ENCODE assay signal across 8 cellular contexts in the genomic region with DNA sequence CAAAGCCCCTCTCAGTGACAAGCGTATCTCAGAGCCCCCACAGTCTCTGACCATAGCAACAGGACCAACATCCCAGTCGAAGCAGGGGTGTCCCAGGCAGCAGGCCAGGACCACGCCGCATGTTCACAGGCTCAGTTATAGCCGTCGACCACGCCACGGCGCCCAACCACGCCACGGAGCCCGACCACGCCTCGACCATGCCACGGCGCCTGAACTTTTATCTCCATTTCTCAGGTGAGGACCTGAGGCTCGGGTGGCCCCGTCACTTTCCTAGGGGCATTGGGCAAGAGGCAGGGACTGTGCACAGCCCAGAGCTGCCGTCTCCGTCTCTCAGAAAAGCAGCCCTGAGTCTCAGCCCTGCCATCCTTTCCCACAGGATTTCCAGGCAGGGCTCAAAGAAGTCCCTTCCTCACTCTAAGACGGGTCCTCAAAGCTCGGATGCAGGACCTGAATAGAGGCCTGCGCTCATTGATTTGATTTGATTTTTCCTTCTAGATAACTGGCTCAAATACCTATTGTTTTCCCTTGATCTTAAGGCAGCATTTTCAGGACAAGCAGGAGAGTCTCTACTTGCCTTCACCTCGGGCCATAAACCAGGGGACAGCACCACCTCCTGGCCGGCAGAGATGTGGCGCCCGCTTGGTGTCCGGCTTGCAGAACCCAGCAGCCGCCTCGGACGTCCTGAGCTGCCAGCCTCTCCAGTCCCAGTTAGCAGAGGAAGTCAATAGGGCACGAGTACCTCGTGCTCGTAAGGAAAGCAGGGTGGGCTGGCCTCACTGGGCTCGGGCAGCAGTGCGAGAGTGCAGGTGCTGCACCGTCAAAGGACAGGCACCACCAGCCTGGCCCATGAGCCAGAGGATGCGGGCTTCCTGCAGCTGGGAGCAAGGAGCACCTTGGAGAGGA. TPM values are rescaled to one million over a fixed set of nuclear protein-coding genes. Genes with fewer than 3 reads are reported as not detected.
A peak's percentile ranks its signal among the peaks of the same experiment; 100 is the strongest.
DNase-seq lines count a peak whose midpoint lies in the region; ATAC-seq, FAIRE-seq and TF ChIP-seq lines count a peak whose summit lies in the region.

No MANE protein-coding gene starts in this region.

- H3K36me3 ChIP-seq in mammary epithelial cell (ENCODE audit: insufficient read depth, low read length) (no peaks in the 10 kb centered on the region), keratinocyte (ENCODE audit: control insufficient read depth in 2 of 2, extremely low read depth in 1 of 2, insufficient read depth in 2 of 2, low read length in 2 of 2) (no peaks in the 10 kb centered on the region)

- FAIRE-seq in keratinocyte (lab: Jason Lieb, UNC) = no peak

- H3K27me3 ChIP-seq in mammary epithelial cell (ENCODE audit: insufficient read depth, low read length) = no peaks in the 10 kb centered on the region
- no peaks in the 10 kb centered on the region for H3K27me3 ChIP-seq in keratinocyte (ENCODE audit: control insufficient read depth, extremely low read depth, insufficient read depth, low read length)

- DNase-seq in DMS 273 (lab: John Stamatoyannopoulos, UW; ENCODE audit: unreplicated experiment) (peak; percentile 77), DMS 273 treated with DMSO at 0.1 percent for 48 hours (lab: John Stamatoyannopoulos, UW) (no peak), HuH-7.5 (ENCODE audit: low spot score) (peak; percentile 97), mammary epithelial cell (peak; percentile 58), keratinocyte (ENCODE audit: low read depth, low spot score) (peak; percentile 19)
- DNase-seq in stimulated activated CD4-positive, alpha-beta T cell treated with anti-CD3 and anti-CD28 coated beads, Interleukin-15, amount 100 ng/mL, for 24 hours = peak; percentile 65

- H4K20me1 ChIP-seq in mammary epithelial cell (ENCODE audit: insufficient read depth, low read length) (no peaks in the 10 kb centered on the region), keratinocyte (ENCODE audit: control insufficient read depth, extremely low read depth, insufficient read depth, low read length) (no peaks in the 10 kb centered on the region)

- TF ChIP-seq CTCF in mammary epithelial cell (conservative IDR thresholded peaks at IDR 0.05 in 1 of 2, IDR thresholded peaks at IDR 0.05 in 1 of 2; ENCODE audit: extremely low read depth in 1 of 2, insufficient read depth in 1 of 2, low read depth in 1 of 2, low read length in 2 of 2) = peak; percentile 85 to 93
- TF ChIP-seq CTCF in keratinocyte (optimal IDR thresholded peaks at IDR 0.05 in 1 of 3, IDR thresholded peaks at IDR 0.05 in 1 of 3, conservative IDR thresholded peaks at IDR 0.05 in 1 of 3; ENCODE audit: extremely low read depth in 1 of 3, insufficient read depth in 2 of 3, low read length in 3 of 3) = peak; percentile 89 to 95 (median 93)

- no peaks in the 10 kb centered on the region for H3K79me2 ChIP-seq in mammary epithelial cell (ENCODE audit: insufficient read depth, low read length)
- H3K79me2 ChIP-seq in keratinocyte (ENCODE audit: control insufficient read depth, insufficient read depth, low read length) = no peaks in the 10 kb centered on the region

- H2AFZ ChIP-seq in mammary epithelial cell (ENCODE audit: low read depth, low read length) (no peak overlapping the region), keratinocyte (ENCODE audit: control insufficient read depth, low read length) (no peak overlapping the region)

- H3K9me3 ChIP-seq in mammary epithelial cell (replicated peaks; ENCODE audit: insufficient read depth, low read length) (no peaks in the 10 kb centered on the region), keratinocyte (ENCODE audit: control insufficient read depth, low read depth, low read length) (no peaks in the 10 kb centered on the region)

- H3K4me2 ChIP-seq in mammary epithelial cell (ENCODE audit: insufficient read depth, low read depth, low read length) = no peak overlapping the region
- H3K4me2 ChIP-seq in keratinocyte (ENCODE audit: control insufficient read depth, extremely low read depth, insufficient read depth, low read depth, low read length) = no peak overlapping the region

- CTCF ChIA-PET in mammary epithelial cell (lab: Charles Lee; ENCODE audit: low non-redundant PET) = interaction anchor here (1.1 kb wide), 1 partner anchor 261 kb away, joined by 9 read pairs; no protein-coding TSS in a partner anchor

- H3K4me3 ChIP-seq in mammary epithelial cell (replicated peaks in 1 of 3; ENCODE audit: insufficient read depth in 1 of 3, low read depth in 2 of 3, low read length in 3 of 3) (no peak overlapping the region), keratinocyte (ENCODE audit: control insufficient read depth in 2 of 3, extremely low read depth in 1 of 3, insufficient read depth in 2 of 3, low read depth in 1 of 3, low read length in 3 of 3) (no peak overlapping the region)

- H3K27ac ChIP-seq in mammary epithelial cell (ENCODE audit: insufficient read depth, low read depth, low read length) (no peak overlapping the region), keratinocyte (ENCODE audit: control insufficient read depth, insufficient read depth, low read length) (no peak overlapping the region)

- no peaks in the 10 kb centered on the region for H3K9me1 ChIP-seq in keratinocyte (ENCODE audit: control insufficient read depth, extremely low read depth, insufficient read depth, low read length)

- dilution Hi-C loops in mammary epithelial cell (cut with HindIII; ENCODE audit: low sequenced_read_pairs) (no loop called here), keratinocyte (cut with MboI; ENCODE audit: extremely low pct_ligation_motif_present, low sequenced_read_pairs) (no loop called here)

- H3K9ac ChIP-seq in mammary epithelial cell (ENCODE audit: insufficient read depth, low read length) = no peak overlapping the region
- no peak overlapping the region for H3K9ac ChIP-seq in keratinocyte (ENCODE audit: control insufficient read depth, extremely low read depth, insufficient read depth, low read length)

- in situ Hi-C loops in mammary epithelial cell (cut with MboI; ENCODE audit: low sequenced_read_pairs in 2 of 2) = loop anchor here in 1 of 2 donors (10.0 to 25.0 kb wide), 2 partner anchors 191 to 714 kb away; partner anchors contain the start of gene FOXC2

- WGBS in mammary epithelial cell (ENCODE audit: low coverage, missing lambda C conversion rate) = 58% methylated on average over 36 of the region's 38 CpGs

- H3K4me1 ChIP-seq in mammary epithelial cell (ENCODE audit: insufficient read depth, low read length) = no peaks in the 10 kb centered on the region
- no peaks in the 10 kb centered on the region for H3K4me1 ChIP-seq in keratinocyte (ENCODE audit: control insufficient read depth, extremely low read depth, insufficient read depth, low read length)

- ATAC-seq in SK-N-SH treated with all-trans-retinoic acid at 6 μM for 48 hours (peak; percentile 100), GM21723 (IDR thresholded peaks at IDR 0.05; ENCODE audit: unreplicated experiment) (no peak)

- no TSS peak for BruUV-seq in mammary epithelial cell (replicated peaks; lab: Mats Ljungman, UMichigan)

- intact Hi-C loops in mammary epithelial cell (cut with micrococcal nuclease) = loop anchor here (1.0 to 10.0 kb wide), 5 partner anchors 75 to 715 kb away; no protein-coding TSS in a partner anchor

TF ChIP-seq in SK-N-SH treated with all-trans-retinoic acid at 6 μM for 48 hours, 23 proteins besides CTCF, POLR2A, EP300 and RAD21:
- no peak for TF ChIP-seq OSR1 (CRISPR knock-in tag; IDR thresholded peaks at IDR 0.05)

RNA-seq across cellular contexts. Expression of gene C16orf95, which starts 38.8 kb away (rescaled TPM):
- total RNA-seq in mammary epithelial cell = 1 to 10 TPM; 3.5 to 5.9 TPM
- polyA plus RNA-seq in mammary epithelial cell (3.9 TPM), keratinocyte (0.71 to 1.5 TPM (median 1.4 TPM) in 3 replicates)
- polyA minus RNA-seq in mammary epithelial cell (not detected), keratinocyte (0.22 to 0.79 TPM (median 0.69 TPM) in 3 replicates)
- 0.29 TPM for polyA plus RNA-seq in keratinocyte (2011; ENCODE audit: low read depth)
- polyA plus RNA-seq in keratinocyte (2011; cell fraction: cytosol; rRNA removed) = 0.60 and 1.6 TPM in 2 replicates
- 0.83 and 1.1 TPM in 2 replicates for polyA plus RNA-seq in keratinocyte (2011; cell fraction: nucleus; rRNA removed)
- polyA plus RNA-seq in keratinocyte (2012; ENCODE audit: low replicate concordance) = 2.2 and 2.6 TPM in 2 replicates
- polyA minus RNA-seq in keratinocyte (2011; cell fraction: cytosol; rRNA and poly(A)+ RNA removed) = not detected
- 1.2 TPM in 1 of 2 replicates, not detected in the other for polyA minus RNA-seq in keratinocyte (2011; cell fraction: nucleus; rRNA and poly(A)+ RNA removed)
